10 cellular contexts compared by ENCODE assay signal in the genomic region with DNA sequence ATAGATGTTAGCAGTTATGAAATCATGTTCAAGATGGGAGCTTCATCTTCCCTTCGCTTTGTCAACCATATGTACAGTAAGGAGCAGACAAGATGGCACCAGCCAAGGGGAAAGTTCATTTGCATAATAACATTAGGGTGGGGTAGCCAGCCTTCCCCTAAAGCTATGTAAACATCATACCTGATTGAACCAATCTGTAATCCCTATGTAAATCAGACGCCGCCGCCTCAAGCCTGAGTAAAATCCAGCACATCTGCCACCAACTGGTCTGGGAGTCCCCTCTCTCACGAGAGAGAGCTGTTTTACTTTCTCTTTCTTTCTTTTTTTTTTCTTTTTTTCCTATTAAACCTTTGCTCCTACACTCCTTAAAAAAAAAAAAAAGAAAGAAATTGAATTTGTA. TPM values are rescaled to one million over a fixed set of nuclear protein-coding genes. Genes with fewer than 3 reads are reported as not detected.
A peak's percentile ranks its signal among the peaks of the same experiment; 100 is the strongest.
DNase-seq lines count a peak whose midpoint lies in the region; ATAC-seq and TF ChIP-seq lines count a peak whose summit lies in the region.
"Had no signal": no experiment of that assay in that cellular context is flagged by ENCODE, and none has a peak within 500 bp of the region (broad histone marks: within the 10 kb centered on the region; RNA-seq: fewer than 3 reads in every experiment).

No MANE protein-coding gene starts in this region.

- DNase-seq in activated CD4-positive, CD25-positive, alpha-beta regulatory T cell treated with anti-CD3 and anti-CD28 coated beads, Interleukin-2, amount 50 U/mL, for 72 hours: no peak
- no peak for DNase-seq in spleen
- no peak for DNase-seq in activated CD8-positive, alpha-beta memory T cell treated with anti-CD3 and anti-CD28 coated beads, Interleukin-2, amount 50 U/mL, for 48 hours
- no peak for DNase-seq in AG08395 (ENCODE audit: low spot score)
- DNase-seq in right lobe of liver: no peak

- H3K36me3 ChIP-seq in spleen (peaks cover 2 to 91% (median 48%) of the 10 kb centered on the region in 6 donors), right lobe of liver (peaks cover 0 to 11% (median 7%) of the 10 kb centered on the region in 4 donors)

- peak overlapping the region; percentile 20 for H3K27ac Mint-ChIP-seq in T-helper 1 cell treated with Interleukin-12 subunit alpha and Interleukin-12 subunit beta and Interleukin-4 antibody, amounts not matched to agents 30 μg/mL and 1 μg/mL, for 36 hours
- H3K27ac Mint-ChIP-seq: dendritic cell treated with granulocyte-macrophage colony-stimulating factor and Interleukin-4, amounts not matched to agents 40 ng/mL and 50 ng/mL, for 4 days had no signal

- no peaks in the 10 kb centered on the region for H3K27me3 ChIP-seq in spleen (replicated peaks in 1 of 7)
- H3K27me3 ChIP-seq in right lobe of liver: no peaks in the 10 kb centered on the region

- peak overlapping the region in 5 of 8 donors; percentile 6 to 38 (median 13) for H3K27ac ChIP-seq in spleen
- no peak overlapping the region for H3K27ac ChIP-seq in right lobe of liver
- H3K27ac ChIP-seq: HL-60 had no signal

- intact Hi-C loops in spleen (cut with DNase I; ENCODE audit: low total_unique reads): no loop called here
- intact Hi-C loops in right lobe of liver (cut with DNase I): no loop called here

- 56 to 79% (median 67%) methylated on average over 5 of the region's 5 CpGs for WGBS in spleen, 5 donors
- 98% methylated on average over 5 of the region's 5 CpGs for WGBS in right lobe of liver (ENCODE audit: insufficient coverage, low coverage, low lambda C conversion rate, missing lambda C conversion rate)

- H3K36me3 Mint-ChIP-seq in T-helper 1 cell treated with Interleukin-12 subunit alpha and Interleukin-12 subunit beta and Interleukin-4 antibody, amounts not matched to agents 30 μg/mL and 1 μg/mL, for 36 hours (ENCODE audit: low read depth): peaks cover 26% of the 10 kb centered on the region

- peak; percentile 77 to 85 for ATAC-seq in activated CD4-positive, CD25-positive, alpha-beta regulatory T cell treated with anti-CD3 and anti-CD28 coated beads, Interleukin-2, amount 50 U/mL, for 24 hours
- ATAC-seq in HG02884 (IDR thresholded peaks at IDR 0.05; ENCODE audit: unreplicated experiment) (peak; percentile 59), right lobe of liver (no peak)

- peaks cover 0 to 11% (median 0%) of the 10 kb centered on the region in 6 donors for H3K4me1 ChIP-seq in spleen
- no peaks in the 10 kb centered on the region for H3K4me1 ChIP-seq in right lobe of liver

- TF ChIP-seq POLR2A in spleen (IDR thresholded peaks at IDR 0.05): no peak
- TF ChIP-seq POLR2A in right lobe of liver (IDR thresholded peaks at IDR 0.05): no peak

- H3K9me3 ChIP-seq in spleen (no peaks in the 10 kb centered on the region), right lobe of liver (no peaks in the 10 kb centered on the region)

- no peaks in the 10 kb centered on the region for H3K9me3 Mint-ChIP-seq in T-helper 1 cell treated with Interleukin-12 subunit alpha and Interleukin-12 subunit beta and Interleukin-4 antibody, amounts not matched to agents 30 μg/mL and 1 μg/mL, for 36 hours

- no peaks in the 10 kb centered on the region for H3K27me3 Mint-ChIP-seq in T-helper 1 cell treated with Interleukin-12 subunit alpha and Interleukin-12 subunit beta and Interleukin-4 antibody, amounts not matched to agents 30 μg/mL and 1 μg/mL, for 36 hours (ENCODE audit: low read depth)
- H3K27me3 Mint-ChIP-seq: dendritic cell treated with granulocyte-macrophage colony-stimulating factor and Interleukin-4, amounts not matched to agents 40 ng/mL and 50 ng/mL, for 4 days had no signal

- no peak for TF ChIP-seq CTCF in spleen (IDR thresholded peaks at IDR 0.05 in 8 of 11, conservative IDR thresholded peaks at IDR 0.05 in 3 of 11)
- no peak for TF ChIP-seq CTCF in right lobe of liver (IDR thresholded peaks at IDR 0.05)

- H3K4me1 Mint-ChIP-seq in T-helper 1 cell treated with Interleukin-12 subunit alpha and Interleukin-12 subunit beta and Interleukin-4 antibody, amounts not matched to agents 30 μg/mL and 1 μg/mL, for 36 hours (ENCODE audit: low read depth): peaks cover 6% of the 10 kb centered on the region

- H3K4me3 Mint-ChIP-seq in T-helper 1 cell treated with Interleukin-12 subunit alpha and Interleukin-12 subunit beta and Interleukin-4 antibody, amounts not matched to agents 30 μg/mL and 1 μg/mL, for 36 hours: no peak overlapping the region
- H3K4me3 Mint-ChIP-seq: dendritic cell treated with granulocyte-macrophage colony-stimulating factor and Interleukin-4, amounts not matched to agents 40 ng/mL and 50 ng/mL, for 4 days had no signal

- H3K4me3 ChIP-seq in spleen (no peak overlapping the region), right lobe of liver (no peak overlapping the region)

RNA-seq across cellular contexts. Expression of gene REEP2, which starts 30.8 kb away (rescaled TPM):
- total RNA-seq in spleen (under 1 TPM in 5 of 7 donors, not detected in 2; 0.20 to 0.52 (median 0.41) TPM), right lobe of liver (not detected)
- under 1 TPM; 0.52 to 0.98 (median 0.54) TPM for polyA plus RNA-seq in spleen

RNA-seq across cellular contexts. Expression of gene KDM3B, which starts 55.5 kb away (rescaled TPM):
- total RNA-seq in spleen: 10 to 100 TPM; 69.1 to 90.6 (median 79.6) TPM
- polyA plus RNA-seq in spleen: 10 to 100 TPM; 21.6 to 27.4 (median 24.8) TPM
- 10 to 100 TPM; 13.7 to 19.7 (median 18.3) TPM for total RNA-seq in right lobe of liver

RNA-seq across cellular contexts. Expression of gene EGR1, which starts 57.3 kb away (rescaled TPM):
- total RNA-seq in spleen (100 to 1,000 TPM in 2 of 7 donors, 10 to 100 TPM in 2, 1 to 10 TPM in 3; 2.8 to 138 (median 13.5) TPM), right lobe of liver (10 to 100 TPM in 5 of 6 experiments, 1 to 10 TPM in 1; 6.6 to 72.9 (median 16.6) TPM)
- polyA plus RNA-seq in spleen: 10 to 100 TPM in 1 of 3 donors, 1 to 10 TPM in 2; 2.7 to 11.7 (median 5.3) TPM

Comparison
In these comparisons a context has a peak if more than half of its experiments do, and no peak if none do; other contexts are left out.
1. ATAC-seq: peak in activated CD4-positive, CD25-positive, alpha-beta regulatory T cell treated with anti-CD3 and anti-CD28 coated beads, Interleukin-2, amount 50 U/mL, for 24 hours (2 of 2) and HG02884 (single experiment); none in right lobe of liver (0 of 4).
2. H3K27ac ChIP-seq: peak in spleen (5 of 8); none in right lobe of liver (0 of 3).